8 cellular contexts compared by ENCODE assay signal in genomic region chr4:98510757-98511517, GRCh38.
A peak's percentile ranks its signal among the peaks of the same experiment; 100 is the strongest.
DNase-seq lines count a peak whose midpoint lies in the region; ATAC-seq and TF ChIP-seq lines count a peak whose summit lies in the region.
"Had no signal": no experiment of that assay in that cellular context is flagged by ENCODE, and none has a peak within 500 bp of the region (broad histone marks: within the 10 kb centered on the region; RNA-seq: fewer than 3 reads in every experiment).

No MANE protein-coding gene starts in this region.

- no peak for TF ChIP-seq CTCF in brain microvascular endothelial cell (IDR thresholded peaks at IDR 0.05; ENCODE audit: low read depth, low read length, missing control alignments)

- DNase-seq in OCI-M1 (lab: John Stamatoyannopoulos, UW) (peak; percentile 12), brain microvascular endothelial cell (peak; percentile 49), renal cortical epithelial cell (ENCODE audit: low read depth) (peak; percentile 22), NCI-H345 (lab: John Stamatoyannopoulos, UW) (no peak), COR-L47 (lab: John Stamatoyannopoulos, UW) (no peak)
- DNase-seq: naive thymus-derived CD8-positive, alpha-beta T cell had no signal

- peak overlapping the region; percentile 62 for H3K27ac ChIP-seq in brain microvascular endothelial cell

- peak; percentile 51 for ATAC-seq in GM21529 (IDR thresholded peaks at IDR 0.05; ENCODE audit: unreplicated experiment)
- ATAC-seq in HG03460 (IDR thresholded peaks at IDR 0.05; ENCODE audit: unreplicated experiment), result no peak
- ATAC-seq: naive thymus-derived CD8-positive, alpha-beta T cell had no signal

- in situ Hi-C loops in brain microvascular endothelial cell (cut with HindIII; ENCODE audit: low pct_ligation_motif_present, low sequenced_read_pairs), result no loop called here

- H3K36me3 ChIP-seq in brain microvascular endothelial cell (replicated peaks), result no peaks in the 10 kb centered on the region

- no peak overlapping the region for H3K4me3 ChIP-seq in brain microvascular endothelial cell (ENCODE audit: low read depth, low read length)

- no peaks in the 10 kb centered on the region for H3K27me3 ChIP-seq in brain microvascular endothelial cell (replicated peaks)

Comparison
In these comparisons a context has a peak if more than half of its experiments do, and no peak if none do; other contexts are left out.
1. DNase-seq: peak in OCI-M1 (single experiment), brain microvascular endothelial cell (single experiment) and renal cortical epithelial cell (single experiment); none in NCI-H345 (single experiment) and COR-L47 (single experiment).